In genomic region chr6:87965806-87966205, GRCh38 we compare ENCODE assay signal across 18 cellular contexts.
"Had no signal": no experiment of that assay in that cellular context is flagged by ENCODE, and none has a peak within 500 bp of the region (broad histone marks: within the 10 kb centered on the region; RNA-seq: fewer than 3 reads in every experiment).

No MANE protein-coding gene starts in this region.

- H3K4me1 Mint-ChIP-seq: natural killer cell, neural crest cell had no signal

- FAIRE-seq: islet of Langerhans had no signal

- ATAC-seq: heart left ventricle, mucosa of descending colon, natural killer cell, sciatic nerve had no signal

- H3K27ac Mint-ChIP-seq: natural killer cell had no signal

- H3K4me3 Mint-ChIP-seq: natural killer cell, neural crest cell had no signal

- H3K36me3 ChIP-seq: heart left ventricle, stomach, thoracic aorta had no signal

- H3K9me3 Mint-ChIP-seq: natural killer cell, neural crest cell had no signal

- H3K4me3 ChIP-seq: dorsolateral prefrontal cortex, heart left ventricle, mucosa of descending colon, stomach, thoracic aorta had no signal

- H3K27ac ChIP-seq: dorsolateral prefrontal cortex, heart left ventricle, stomach, thoracic aorta had no signal

- DNase-seq: cortex of kidney; dorsolateral prefrontal cortex; effector CD8-positive, alpha-beta T cell; foreskin melanocyte; heart left ventricle; hypothalamus; kidney glomerular epithelial cell; mucosa of descending colon; natural killer cell; posterior cingulate gyrus; stimulated activated naive CD4-positive, alpha-beta T cell; stomach; substantia nigra; trophoblast cell had no signal

- H3K9me3 ChIP-seq: heart left ventricle, mucosa of descending colon, stomach, thoracic aorta had no signal
